1 cellular context compared by ENCODE assay signal in the genomic region with DNA sequence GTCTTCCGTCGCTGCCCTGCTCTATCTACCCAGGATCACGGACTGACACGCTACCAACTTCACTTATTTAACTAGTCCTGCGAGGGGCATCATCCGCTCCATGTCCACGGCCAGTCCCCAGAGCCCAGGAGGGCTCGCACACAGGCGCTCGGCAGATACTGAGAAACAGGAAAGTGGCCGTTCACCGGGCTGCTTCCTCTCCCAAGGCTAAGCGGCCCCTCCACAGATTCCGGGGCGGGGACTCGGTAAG.
TF ChIP-seq lines count a peak whose summit lies in the region.

No MANE protein-coding gene starts in this region.

TF ChIP-seq in HepG2, 621 proteins besides CTCF, POLR2A, EP300 and RAD21 (continued from another document and continues in another):
- TF ChIP-seq, protein P1, sequence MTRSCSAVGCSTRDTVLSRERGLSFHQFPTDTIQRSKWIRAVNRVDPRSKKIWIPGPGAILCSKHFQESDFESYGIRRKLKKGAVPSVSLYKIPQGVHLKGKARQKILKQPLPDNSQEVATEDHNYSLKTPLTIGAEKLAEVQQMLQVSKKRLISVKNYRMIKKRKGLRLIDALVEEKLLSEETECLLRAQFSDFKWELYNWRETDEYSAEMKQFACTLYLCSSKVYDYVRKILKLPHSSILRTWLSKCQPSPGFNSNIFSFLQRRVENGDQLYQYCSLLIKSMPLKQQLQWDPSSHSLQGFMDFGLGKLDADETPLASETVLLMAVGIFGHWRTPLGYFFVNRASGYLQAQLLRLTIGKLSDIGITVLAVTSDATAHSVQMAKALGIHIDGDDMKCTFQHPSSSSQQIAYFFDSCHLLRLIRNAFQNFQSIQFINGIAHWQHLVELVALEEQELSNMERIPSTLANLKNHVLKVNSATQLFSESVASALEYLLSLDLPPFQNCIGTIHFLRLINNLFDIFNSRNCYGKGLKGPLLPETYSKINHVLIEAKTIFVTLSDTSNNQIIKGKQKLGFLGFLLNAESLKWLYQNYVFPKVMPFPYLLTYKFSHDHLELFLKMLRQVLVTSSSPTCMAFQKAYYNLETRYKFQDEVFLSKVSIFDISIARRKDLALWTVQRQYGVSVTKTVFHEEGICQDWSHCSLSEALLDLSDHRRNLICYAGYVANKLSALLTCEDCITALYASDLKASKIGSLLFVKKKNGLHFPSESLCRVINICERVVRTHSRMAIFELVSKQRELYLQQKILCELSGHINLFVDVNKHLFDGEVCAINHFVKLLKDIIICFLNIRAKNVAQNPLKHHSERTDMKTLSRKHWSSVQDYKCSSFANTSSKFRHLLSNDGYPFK (CRISPR knock-in tag; IDR thresholded peaks at IDR 0.05; ENCODE audit: borderline replicate concordance) = no peak
- TF ChIP-seq NR3C1 (CRISPR knock-in tag; IDR thresholded peaks at IDR 0.05) (no peak), IKZF1 (IDR thresholded peaks at IDR 0.05) (no peak), ARNT (IDR thresholded peaks at IDR 0.05) (no peak), ZSCAN22 (CRISPR knock-in tag; IDR thresholded peaks at IDR 0.05) (no peak), ZNF83 (CRISPR knock-in tag; IDR thresholded peaks at IDR 0.05; ENCODE audit: borderline replicate concordance) (no peak), ZNF12 (CRISPR knock-in tag; IDR thresholded peaks at IDR 0.05) (no peak), CCDC6 (CRISPR knock-in tag; IDR thresholded peaks at IDR 0.05) (no peak), ZKSCAN8 (CRISPR knock-in tag; IDR thresholded peaks at IDR 0.05; ENCODE audit: borderline replicate concordance) (no peak), ZFP36L1 (CRISPR knock-in tag; IDR thresholded peaks at IDR 0.05) (no peak), ZNF567 (CRISPR knock-in tag; IDR thresholded peaks at IDR 0.05; ENCODE audit: borderline replicate concordance) (no peak), ZNF670 (CRISPR knock-in tag; IDR thresholded peaks at IDR 0.05; ENCODE audit: borderline replicate concordance) (no peak), ATF1 (CRISPR knock-in tag; IDR thresholded peaks at IDR 0.05) (no peak), EEA1 (CRISPR knock-in tag; IDR thresholded peaks at IDR 0.05; ENCODE audit: borderline replicate concordance) (no peak), ZNF570 (CRISPR knock-in tag; IDR thresholded peaks at IDR 0.05; ENCODE audit: borderline replicate concordance) (no peak), KDM3A (CRISPR knock-in tag; IDR thresholded peaks at IDR 0.05; ENCODE audit: low read depth) (no peak), SRF (IDR thresholded peaks at IDR 0.05; ENCODE audit: low read depth, low read length) (no peak), FOXP1 (IDR thresholded peaks at IDR 0.05) (no peak), FOXP1 (CRISPR knock-in tag; IDR thresholded peaks at IDR 0.05) (no peak), ARHGAP35 (CRISPR knock-in tag; IDR thresholded peaks at IDR 0.05; ENCODE audit: borderline replicate concordance) (no peak), ZNF878 (CRISPR knock-in tag; IDR thresholded peaks at IDR 0.05) (no peak), GZF1 (CRISPR knock-in tag; IDR thresholded peaks at IDR 0.05) (0 out of 2 replicates have a peak, but pooled peaks have one; percentile 14), ZNF589 (CRISPR knock-in tag; conservative IDR thresholded peaks at IDR 0.05) (no peak), GABPB1 (CRISPR knock-in tag; IDR thresholded peaks at IDR 0.05) (no peak), ZNF343 (CRISPR knock-in tag; IDR thresholded peaks at IDR 0.05) (no peak), ZNF850 (CRISPR knock-in tag; conservative IDR thresholded peaks at IDR 0.05) (no peak), TSC22D2 (CRISPR knock-in tag; IDR thresholded peaks at IDR 0.05; ENCODE audit: borderline replicate concordance) (no peak), ZMAT3 (CRISPR knock-in tag; conservative IDR thresholded peaks at IDR 0.05) (peak; percentile 84; the same call in 1 of the 2 replicates), RELA (CRISPR knock-in tag; IDR thresholded peaks at IDR 0.05) (no peak), BCL6 (CRISPR knock-in tag; IDR thresholded peaks at IDR 0.05) (no peak; the same call in 1 of the 2 replicates)
- TF ChIP-seq, protein P2, sequence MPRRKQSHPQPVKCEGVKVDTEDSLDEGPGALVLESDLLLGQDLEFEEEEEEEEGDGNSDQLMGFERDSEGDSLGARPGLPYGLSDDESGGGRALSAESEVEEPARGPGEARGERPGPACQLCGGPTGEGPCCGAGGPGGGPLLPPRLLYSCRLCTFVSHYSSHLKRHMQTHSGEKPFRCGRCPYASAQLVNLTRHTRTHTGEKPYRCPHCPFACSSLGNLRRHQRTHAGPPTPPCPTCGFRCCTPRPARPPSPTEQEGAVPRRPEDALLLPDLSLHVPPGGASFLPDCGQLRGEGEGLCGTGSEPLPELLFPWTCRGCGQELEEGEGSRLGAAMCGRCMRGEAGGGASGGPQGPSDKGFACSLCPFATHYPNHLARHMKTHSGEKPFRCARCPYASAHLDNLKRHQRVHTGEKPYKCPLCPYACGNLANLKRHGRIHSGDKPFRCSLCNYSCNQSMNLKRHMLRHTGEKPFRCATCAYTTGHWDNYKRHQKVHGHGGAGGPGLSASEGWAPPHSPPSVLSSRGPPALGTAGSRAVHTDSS (CRISPR knock-in tag; conservative IDR thresholded peaks at IDR 0.05) = no peak
- TF ChIP-seq, protein P3, sequence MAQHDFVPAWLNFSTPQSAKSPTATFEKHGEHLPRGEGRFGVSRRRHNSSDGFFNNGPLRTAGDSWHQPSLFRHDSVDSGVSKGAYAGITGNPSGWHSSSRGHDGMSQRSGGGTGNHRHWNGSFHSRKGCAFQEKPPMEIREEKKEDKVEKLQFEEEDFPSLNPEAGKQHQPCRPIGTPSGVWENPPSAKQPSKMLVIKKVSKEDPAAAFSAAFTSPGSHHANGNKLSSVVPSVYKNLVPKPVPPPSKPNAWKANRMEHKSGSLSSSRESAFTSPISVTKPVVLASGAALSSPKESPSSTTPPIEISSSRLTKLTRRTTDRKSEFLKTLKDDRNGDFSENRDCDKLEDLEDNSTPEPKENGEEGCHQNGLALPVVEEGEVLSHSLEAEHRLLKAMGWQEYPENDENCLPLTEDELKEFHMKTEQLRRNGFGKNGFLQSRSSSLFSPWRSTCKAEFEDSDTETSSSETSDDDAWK (CRISPR knock-in tag; IDR thresholded peaks at IDR 0.05) = no peak
- TF ChIP-seq, protein P4, sequence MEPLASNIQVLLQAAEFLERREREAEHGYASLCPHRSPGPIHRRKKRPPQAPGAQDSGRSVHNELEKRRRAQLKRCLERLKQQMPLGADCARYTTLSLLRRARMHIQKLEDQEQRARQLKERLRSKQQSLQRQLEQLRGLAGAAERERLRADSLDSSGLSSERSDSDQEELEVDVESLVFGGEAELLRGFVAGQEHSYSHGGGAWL (CRISPR knock-in tag; IDR thresholded peaks at IDR 0.05) = no peak
- TF ChIP-seq, protein P5, sequence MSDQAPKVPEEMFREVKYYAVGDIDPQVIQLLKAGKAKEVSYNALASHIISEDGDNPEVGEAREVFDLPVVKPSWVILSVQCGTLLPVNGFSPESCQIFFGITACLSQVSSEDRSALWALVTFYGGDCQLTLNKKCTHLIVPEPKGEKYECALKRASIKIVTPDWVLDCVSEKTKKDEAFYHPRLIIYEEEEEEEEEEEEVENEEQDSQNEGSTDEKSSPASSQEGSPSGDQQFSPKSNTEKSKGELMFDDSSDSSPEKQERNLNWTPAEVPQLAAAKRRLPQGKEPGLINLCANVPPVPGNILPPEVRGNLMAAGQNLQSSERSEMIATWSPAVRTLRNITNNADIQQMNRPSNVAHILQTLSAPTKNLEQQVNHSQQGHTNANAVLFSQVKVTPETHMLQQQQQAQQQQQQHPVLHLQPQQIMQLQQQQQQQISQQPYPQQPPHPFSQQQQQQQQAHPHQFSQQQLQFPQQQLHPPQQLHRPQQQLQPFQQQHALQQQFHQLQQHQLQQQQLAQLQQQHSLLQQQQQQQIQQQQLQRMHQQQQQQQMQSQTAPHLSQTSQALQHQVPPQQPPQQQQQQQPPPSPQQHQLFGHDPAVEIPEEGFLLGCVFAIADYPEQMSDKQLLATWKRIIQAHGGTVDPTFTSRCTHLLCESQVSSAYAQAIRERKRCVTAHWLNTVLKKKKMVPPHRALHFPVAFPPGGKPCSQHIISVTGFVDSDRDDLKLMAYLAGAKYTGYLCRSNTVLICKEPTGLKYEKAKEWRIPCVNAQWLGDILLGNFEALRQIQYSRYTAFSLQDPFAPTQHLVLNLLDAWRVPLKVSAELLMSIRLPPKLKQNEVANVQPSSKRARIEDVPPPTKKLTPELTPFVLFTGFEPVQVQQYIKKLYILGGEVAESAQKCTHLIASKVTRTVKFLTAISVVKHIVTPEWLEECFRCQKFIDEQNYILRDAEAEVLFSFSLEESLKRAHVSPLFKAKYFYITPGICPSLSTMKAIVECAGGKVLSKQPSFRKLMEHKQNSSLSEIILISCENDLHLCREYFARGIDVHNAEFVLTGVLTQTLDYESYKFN (CRISPR knock-in tag; conservative IDR thresholded peaks at IDR 0.05) = no peak
- TF ChIP-seq, protein P6, sequence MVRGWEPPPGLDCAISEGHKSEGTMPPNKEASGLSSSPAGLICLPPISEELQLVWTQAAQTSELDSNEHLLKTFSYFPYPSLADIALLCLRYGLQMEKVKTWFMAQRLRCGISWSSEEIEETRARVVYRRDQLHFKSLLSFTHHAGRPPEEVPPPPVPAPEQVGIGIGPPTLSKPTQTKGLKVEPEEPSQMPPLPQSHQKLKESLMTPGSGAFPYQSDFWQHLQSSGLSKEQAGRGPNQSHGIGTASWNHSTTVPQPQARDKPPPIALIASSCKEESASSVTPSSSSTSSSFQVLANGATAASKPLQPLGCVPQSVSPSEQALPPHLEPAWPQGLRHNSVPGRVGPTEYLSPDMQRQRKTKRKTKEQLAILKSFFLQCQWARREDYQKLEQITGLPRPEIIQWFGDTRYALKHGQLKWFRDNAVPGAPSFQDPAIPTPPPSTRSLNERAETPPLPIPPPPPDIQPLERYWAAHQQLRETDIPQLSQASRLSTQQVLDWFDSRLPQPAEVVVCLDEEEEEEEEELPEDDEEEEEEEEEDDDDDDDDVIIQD (CRISPR knock-in tag; IDR thresholded peaks at IDR 0.05; ENCODE audit: low read depth) = no peak
- TF ChIP-seq, protein P7, sequence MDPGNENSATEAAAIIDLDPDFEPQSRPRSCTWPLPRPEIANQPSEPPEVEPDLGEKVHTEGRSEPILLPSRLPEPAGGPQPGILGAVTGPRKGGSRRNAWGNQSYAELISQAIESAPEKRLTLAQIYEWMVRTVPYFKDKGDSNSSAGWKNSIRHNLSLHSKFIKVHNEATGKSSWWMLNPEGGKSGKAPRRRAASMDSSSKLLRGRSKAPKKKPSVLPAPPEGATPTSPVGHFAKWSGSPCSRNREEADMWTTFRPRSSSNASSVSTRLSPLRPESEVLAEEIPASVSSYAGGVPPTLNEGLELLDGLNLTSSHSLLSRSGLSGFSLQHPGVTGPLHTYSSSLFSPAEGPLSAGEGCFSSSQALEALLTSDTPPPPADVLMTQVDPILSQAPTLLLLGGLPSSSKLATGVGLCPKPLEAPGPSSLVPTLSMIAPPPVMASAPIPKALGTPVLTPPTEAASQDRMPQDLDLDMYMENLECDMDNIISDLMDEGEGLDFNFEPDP (CRISPR knock-in tag; conservative IDR thresholded peaks at IDR 0.05) = 0 out of 2 replicates have a peak, but pooled peaks have one; percentile 67
- TF ChIP-seq, protein P8, sequence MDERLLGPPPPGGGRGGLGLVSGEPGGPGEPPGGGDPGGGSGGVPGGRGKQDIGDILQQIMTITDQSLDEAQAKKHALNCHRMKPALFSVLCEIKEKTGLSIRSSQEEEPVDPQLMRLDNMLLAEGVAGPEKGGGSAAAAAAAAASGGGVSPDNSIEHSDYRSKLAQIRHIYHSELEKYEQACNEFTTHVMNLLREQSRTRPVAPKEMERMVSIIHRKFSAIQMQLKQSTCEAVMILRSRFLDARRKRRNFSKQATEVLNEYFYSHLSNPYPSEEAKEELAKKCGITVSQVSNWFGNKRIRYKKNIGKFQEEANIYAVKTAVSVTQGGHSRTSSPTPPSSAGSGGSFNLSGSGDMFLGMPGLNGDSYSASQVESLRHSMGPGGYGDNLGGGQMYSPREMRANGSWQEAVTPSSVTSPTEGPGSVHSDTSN (CRISPR knock-in tag; IDR thresholded peaks at IDR 0.05) = no peak
- TF ChIP-seq, protein P9, sequence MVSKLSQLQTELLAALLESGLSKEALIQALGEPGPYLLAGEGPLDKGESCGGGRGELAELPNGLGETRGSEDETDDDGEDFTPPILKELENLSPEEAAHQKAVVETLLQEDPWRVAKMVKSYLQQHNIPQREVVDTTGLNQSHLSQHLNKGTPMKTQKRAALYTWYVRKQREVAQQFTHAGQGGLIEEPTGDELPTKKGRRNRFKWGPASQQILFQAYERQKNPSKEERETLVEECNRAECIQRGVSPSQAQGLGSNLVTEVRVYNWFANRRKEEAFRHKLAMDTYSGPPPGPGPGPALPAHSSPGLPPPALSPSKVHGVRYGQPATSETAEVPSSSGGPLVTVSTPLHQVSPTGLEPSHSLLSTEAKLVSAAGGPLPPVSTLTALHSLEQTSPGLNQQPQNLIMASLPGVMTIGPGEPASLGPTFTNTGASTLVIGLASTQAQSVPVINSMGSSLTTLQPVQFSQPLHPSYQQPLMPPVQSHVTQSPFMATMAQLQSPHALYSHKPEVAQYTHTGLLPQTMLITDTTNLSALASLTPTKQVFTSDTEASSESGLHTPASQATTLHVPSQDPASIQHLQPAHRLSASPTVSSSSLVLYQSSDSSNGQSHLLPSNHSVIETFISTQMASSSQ (IDR thresholded peaks at IDR 0.05; ENCODE audit: low read depth) = no peak
- TF ChIP-seq, protein P9 (CRISPR knock-in tag; IDR thresholded peaks at IDR 0.05; ENCODE audit: borderline replicate concordance) = no peak
- TF ChIP-seq, protein P10, sequence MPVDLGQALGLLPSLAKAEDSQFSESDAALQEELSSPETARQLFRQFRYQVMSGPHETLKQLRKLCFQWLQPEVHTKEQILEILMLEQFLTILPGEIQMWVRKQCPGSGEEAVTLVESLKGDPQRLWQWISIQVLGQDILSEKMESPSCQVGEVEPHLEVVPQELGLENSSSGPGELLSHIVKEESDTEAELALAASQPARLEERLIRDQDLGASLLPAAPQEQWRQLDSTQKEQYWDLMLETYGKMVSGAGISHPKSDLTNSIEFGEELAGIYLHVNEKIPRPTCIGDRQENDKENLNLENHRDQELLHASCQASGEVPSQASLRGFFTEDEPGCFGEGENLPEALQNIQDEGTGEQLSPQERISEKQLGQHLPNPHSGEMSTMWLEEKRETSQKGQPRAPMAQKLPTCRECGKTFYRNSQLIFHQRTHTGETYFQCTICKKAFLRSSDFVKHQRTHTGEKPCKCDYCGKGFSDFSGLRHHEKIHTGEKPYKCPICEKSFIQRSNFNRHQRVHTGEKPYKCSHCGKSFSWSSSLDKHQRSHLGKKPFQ (CRISPR knock-in tag; IDR thresholded peaks at IDR 0.05; ENCODE audit: insufficient replicate concordance) = no peak
